ENCODE assay signal across 17 cellular contexts in genomic region chr2:10774394-10774793, GRCh38. TPM values are rescaled to one million over a fixed set of nuclear protein-coding genes. Genes with fewer than 3 reads are reported as not detected.
DNase-seq lines count a peak whose midpoint lies in the region; ATAC-seq, FAIRE-seq and TF ChIP-seq lines count a peak whose summit lies in the region.
"Had no signal": no experiment of that assay in that cellular context is flagged by ENCODE, and none has a peak within 500 bp of the region (broad histone marks: within the 10 kb centered on the region; RNA-seq: fewer than 3 reads in every experiment).

No MANE protein-coding gene starts in this region.

- no peak for TF ChIP-seq EP300 in suprapubic skin (IDR thresholded peaks at IDR 0.05)

- no peak overlapping the region for H3K27ac Mint-ChIP-seq in HFFc6
- no peak overlapping the region for H3K27ac Mint-ChIP-seq in CD8-positive, alpha-beta memory T cell
- H3K27ac Mint-ChIP-seq: activated naive CD4-positive, alpha-beta T cell treated with anti-CD3 and anti-CD28 coated beads, Interleukin-2, amount 50 U/mL, for 24 hours; naive thymus-derived CD4-positive, alpha-beta T cell; T-helper 2 cell treated with Interferon-gamma antibody and Interleukin-4, amounts not matched to agents 5 μg/mL and 100 μg/mL, for 36 hours had no signal

- H3K4me1 Mint-ChIP-seq in HFFc6 (ENCODE audit: low read depth) = no peaks in the 10 kb centered on the region
- H3K4me1 Mint-ChIP-seq in CD8-positive, alpha-beta memory T cell = no peaks in the 10 kb centered on the region
- H3K4me1 Mint-ChIP-seq: activated naive CD4-positive, alpha-beta T cell treated with anti-CD3 and anti-CD28 coated beads, Interleukin-2, amount 50 U/mL, for 24 hours had no signal

- H3K27ac ChIP-seq in RWPE2 (ENCODE audit: poor library complexity, severe bottlenecking) = peak overlapping the region; percentile 41
- peak overlapping the region; percentile 41 for H3K27ac ChIP-seq in mesodermal cell (ENCODE audit: low read depth, low read length, severe bottlenecking)
- H3K27ac ChIP-seq in small intestine (ENCODE audit: low read depth in 1 of 2, low read length in 1 of 2) = peak overlapping the region in 1 of 2 donors; percentile 26
- H3K27ac ChIP-seq in suprapubic skin = no peak overlapping the region
- H3K27ac ChIP-seq in CD8-positive, alpha-beta memory T cell (ENCODE audit: low read depth, low read length) = no peak overlapping the region

- FAIRE-seq in small intestine (lab: Jason Lieb, UNC) = no peak

- H3K4me1 ChIP-seq in RWPE2 (ENCODE audit: insufficient read depth, poor library complexity, severe bottlenecking) (peaks cover 11% of the 10 kb centered on the region), mesodermal cell (ENCODE audit: control insufficient read depth, insufficient read depth, low read length, poor library complexity, severe bottlenecking) (peaks cover 9% of the 10 kb centered on the region), small intestine (ENCODE audit: control insufficient read depth in 2 of 2, insufficient read depth in 1 of 2, low read depth in 1 of 2, low read length in 1 of 2) (no peaks in the 10 kb centered on the region), mucosa of descending colon (ENCODE audit: low read depth) (no peaks in the 10 kb centered on the region), suprapubic skin (peaks cover 13% of the 10 kb centered on the region)
- no peaks in the 10 kb centered on the region for H3K4me1 ChIP-seq in CD8-positive, alpha-beta memory T cell (ENCODE audit: insufficient read depth, low read length)

- DNase-seq in RWPE2 (ENCODE audit: low spot score) = no peak
- DNase-seq in Right ventricle myocardium inferior (ENCODE audit: missing footprints) = peak; percentile 67
- peak; percentile 75 for DNase-seq in small intestine
- no peak for DNase-seq in mucosa of descending colon
- no peak for DNase-seq in suprapubic skin (ENCODE audit: low spot score in 2 of 2)
- DNase-seq in HFFc6 = no peak
- DNase-seq in CD8-positive, alpha-beta memory T cell = no peak
- DNase-seq: KG1; naive thymus-derived CD4-positive, alpha-beta T cell; NCI-H1092; SHP77; stimulated activated CD4-positive, alpha-beta T cell treated with anti-CD3 and anti-CD28 coated beads, Interleukin-4, amount 100 ng/mL, for 24 hours; stimulated activated CD8-positive, alpha-beta memory T cell treated with anti-CD3 and anti-CD28 coated beads, Interleukin-4, amount 100 ng/mL, for 48 hours had no signal

- no peak overlapping the region for H3K4me3 Mint-ChIP-seq in HFFc6
- H3K4me3 Mint-ChIP-seq in CD8-positive, alpha-beta memory T cell = no peak overlapping the region
- H3K4me3 Mint-ChIP-seq: activated naive CD4-positive, alpha-beta T cell treated with anti-CD3 and anti-CD28 coated beads, Interleukin-2, amount 50 U/mL, for 24 hours; naive thymus-derived CD4-positive, alpha-beta T cell; T-helper 2 cell treated with Interferon-gamma antibody and Interleukin-4, amounts not matched to agents 5 μg/mL and 100 μg/mL, for 36 hours had no signal

- H3K36me3 ChIP-seq in RWPE2 (ENCODE audit: low read depth) = peaks cover 9% of the 10 kb centered on the region; the same call in 1 of the 2 replicates
- peaks cover 16% of the 10 kb centered on the region for H3K36me3 ChIP-seq in mesodermal cell (ENCODE audit: control insufficient read depth, insufficient read depth, low read length)
- peaks cover 3 to 5% of the 10 kb centered on the region in 2 donors for H3K36me3 ChIP-seq in small intestine (ENCODE audit: control insufficient read depth in 2 of 2, insufficient read depth in 2 of 2, low read length in 2 of 2)
- no peaks in the 10 kb centered on the region for H3K36me3 ChIP-seq in mucosa of descending colon (ENCODE audit: low read depth)
- H3K36me3 ChIP-seq in suprapubic skin = peaks cover 14% of the 10 kb centered on the region
- no peaks in the 10 kb centered on the region for H3K36me3 ChIP-seq in CD8-positive, alpha-beta memory T cell (ENCODE audit: insufficient read depth, low read length)

- no peak for TF ChIP-seq POLR2A in suprapubic skin (IDR thresholded peaks at IDR 0.05)

- no peaks in the 10 kb centered on the region for H3K27me3 ChIP-seq in RWPE2 (ENCODE audit: insufficient read depth, poor library complexity, severe bottlenecking)
- no peaks in the 10 kb centered on the region for H3K27me3 ChIP-seq in small intestine (ENCODE audit: control insufficient read depth in 2 of 2, insufficient read depth in 2 of 2, low read length in 2 of 2)
- H3K27me3 ChIP-seq in suprapubic skin = no peaks in the 10 kb centered on the region
- H3K27me3 ChIP-seq in CD8-positive, alpha-beta memory T cell (ENCODE audit: insufficient read depth, low read length, poor library complexity, severe bottlenecking) = no peaks in the 10 kb centered on the region

- peaks cover 11% of the 10 kb centered on the region for H3K27me3 Mint-ChIP-seq in HFFc6 (ENCODE audit: insufficient read depth)
- H3K27me3 Mint-ChIP-seq in CD8-positive, alpha-beta memory T cell = no peaks in the 10 kb centered on the region
- H3K27me3 Mint-ChIP-seq: activated naive CD4-positive, alpha-beta T cell treated with anti-CD3 and anti-CD28 coated beads, Interleukin-2, amount 50 U/mL, for 24 hours; naive thymus-derived CD4-positive, alpha-beta T cell had no signal

- H3K36me3 Mint-ChIP-seq in HFFc6 (ENCODE audit: low read depth) = no peaks in the 10 kb centered on the region
- H3K36me3 Mint-ChIP-seq in CD8-positive, alpha-beta memory T cell = peaks cover 0 to 8% (median 2%) of the 10 kb centered on the region in 3 donors
- H3K36me3 Mint-ChIP-seq: activated naive CD4-positive, alpha-beta T cell treated with anti-CD3 and anti-CD28 coated beads, Interleukin-2, amount 50 U/mL, for 24 hours had no signal

- H3K9me3 Mint-ChIP-seq in HFFc6 = no peaks in the 10 kb centered on the region
- no peaks in the 10 kb centered on the region for H3K9me3 Mint-ChIP-seq in CD8-positive, alpha-beta memory T cell
- H3K9me3 Mint-ChIP-seq: activated naive CD4-positive, alpha-beta T cell treated with anti-CD3 and anti-CD28 coated beads, Interleukin-2, amount 50 U/mL, for 24 hours; naive thymus-derived CD4-positive, alpha-beta T cell; T-helper 2 cell treated with Interferon-gamma antibody and Interleukin-4, amounts not matched to agents 5 μg/mL and 100 μg/mL, for 36 hours had no signal

- intact Hi-C loops in Right ventricle myocardium inferior (cut with DNase I) = no loop called here
- intact Hi-C loops in mucosa of descending colon (cut with DNase I, micrococcal nuclease) = no loop called here

- no peaks in the 10 kb centered on the region for H3K9me3 ChIP-seq in RWPE2 (ENCODE audit: severe bottlenecking)
- no peaks in the 10 kb centered on the region for H3K9me3 ChIP-seq in mesodermal cell (ENCODE audit: control insufficient read depth, low read length)
- no peaks in the 10 kb centered on the region for H3K9me3 ChIP-seq in small intestine (ENCODE audit: control insufficient read depth, low read depth)
- no peaks in the 10 kb centered on the region for H3K9me3 ChIP-seq in mucosa of descending colon
- H3K9me3 ChIP-seq in suprapubic skin = no peaks in the 10 kb centered on the region
- no peaks in the 10 kb centered on the region for H3K9me3 ChIP-seq in CD8-positive, alpha-beta memory T cell (ENCODE audit: low read length)

- H3K4me3 ChIP-seq in RWPE2 (ENCODE audit: severe bottlenecking) (no peak overlapping the region), mesodermal cell (ENCODE audit: extremely low read depth, insufficient read depth, low read length, poor library complexity, severe bottlenecking) (no peak overlapping the region), small intestine (ENCODE audit: low read depth in 1 of 2, low read length in 2 of 2) (no peak overlapping the region), mucosa of descending colon (no peak overlapping the region), suprapubic skin (no peak overlapping the region)
- H3K4me3 ChIP-seq in CD8-positive, alpha-beta memory T cell (ENCODE audit: low read length) = no peak overlapping the region

- TF ChIP-seq CTCF in RWPE2 (IDR thresholded peaks at IDR 0.05; ENCODE audit: poor library complexity, severe bottlenecking) = no peak
- no peak for TF ChIP-seq CTCF in mucosa of descending colon (IDR thresholded peaks at IDR 0.05)
- no peak for TF ChIP-seq CTCF in suprapubic skin (IDR thresholded peaks at IDR 0.05)
- no peak for TF ChIP-seq CTCF in HFFc6 (IDR thresholded peaks at IDR 0.05)

- CTCF ChIA-PET in CD8-positive, alpha-beta memory T cell (lab: Charles Lee) = no interaction called here

- WGBS in mesodermal cell (ENCODE audit: insufficient coverage in 2 of 2), 2 experiments = 63 to 83% methylated on average over 3 to 5 of the region's 6 CpGs
- WGBS in small intestine, 3 donors = 13 to 49% (median 37%) methylated on average over 6 of the region's 6 CpGs
- WGBS in suprapubic skin = 80% methylated on average over 1 of the region's 6 CpGs

- ATAC-seq in RWPE2 (ENCODE audit: low read depth) (peak; percentile 1), Right ventricle myocardium inferior (peak; percentile 70), mucosa of descending colon (no peak)
- ATAC-seq: naive thymus-derived CD4-positive, alpha-beta T cell had no signal

- POLR2A ChIA-PET in CD8-positive, alpha-beta memory T cell (lab: Charles Lee) = no interaction called here

RNA-seq across cellular contexts. Expression of gene PDIA6, which starts 38.2 kb away (rescaled TPM):
- total RNA-seq in Right ventricle myocardium inferior (125 TPM), mucosa of descending colon (100 to 1,000 TPM; 121 to 168 (median 126) TPM), suprapubic skin (10 to 100 TPM; 40.2 to 77.5 (median 63.1) TPM)
- polyA plus RNA-seq in mesodermal cell (2013, experiment 1 of 2) = 538 TPM
- polyA plus RNA-seq in mesodermal cell (2013, experiment 2 of 2) = 541 TPM
- polyA plus RNA-seq in small intestine = 100 to 1,000 TPM in 1 of 3 donors, 10 to 100 TPM in 2; 24.4 to 311 (median 45.9) TPM
- 100 to 1,000 TPM; 336 to 356 (median 351) TPM for total RNA-seq in HFFc6 (2021; fragmentation: NEBNext Ultra II Directional; extraction: Animal tissue kit (Norgen Biotek cat#: 25700))
- total RNA-seq in CD8-positive, alpha-beta memory T cell = 100 to 1,000 TPM; 178 to 181 TPM
- 158 TPM for polyA plus RNA-seq in CD8-positive, alpha-beta memory T cell

RNA-seq across cellular contexts. Expression of gene ATP6V1C2, which starts 53.0 kb away (rescaled TPM):
- 1.9 TPM for total RNA-seq in Right ventricle myocardium inferior
- polyA plus RNA-seq in mesodermal cell (2013, experiment 1 of 2) = not detected
- 0.35 TPM for polyA plus RNA-seq in mesodermal cell (2013, experiment 2 of 2)
- 1 to 10 TPM in 1 of 3 donors, under 1 TPM in 2; 0.22 to 1.3 (median 0.54) TPM for polyA plus RNA-seq in small intestine
- 1 to 10 TPM in 2 of 3 donors, under 1 TPM in 1; 0.57 to 3.8 (median 1.0) TPM for total RNA-seq in mucosa of descending colon
- 1,000 to 10,000 TPM in 1 of 4 donors, 100 to 1,000 TPM in 3; 142 to 1,335 (median 496) TPM for total RNA-seq in suprapubic skin
- not detected for total RNA-seq in HFFc6 (2021; fragmentation: NEBNext Ultra II Directional; extraction: Animal tissue kit (Norgen Biotek cat#: 25700))
- under 1 TPM in 1 of 2 experiments, not detected in 1; 0.09 TPM for total RNA-seq in CD8-positive, alpha-beta memory T cell
- polyA plus RNA-seq in CD8-positive, alpha-beta memory T cell = 0.24 TPM
- total RNA-seq: naive thymus-derived CD4-positive, alpha-beta T cell had no signal
- polyA plus RNA-seq: fibroblast of lung; naive thymus-derived CD4-positive, alpha-beta T cell had no signal

Comparison
In these comparisons a context has a peak if more than half of its experiments do, and no peak if none do; other contexts are left out.
1. DNase-seq: peak in Right ventricle myocardium inferior (single experiment) and small intestine (single experiment); none in RWPE2 (single experiment), mucosa of descending colon (0 of 3), suprapubic skin (0 of 2), HFFc6 (single experiment) and CD8-positive, alpha-beta memory T cell (0 of 5).
2. H3K27ac ChIP-seq: peak in RWPE2 (single experiment) and mesodermal cell (single experiment); none in suprapubic skin (single experiment) and CD8-positive, alpha-beta memory T cell (single experiment).
3. RNA of gene ATP6V1C2, which starts 53.0 kb away (total RNA-seq): 142 to 1,335 TPM in suprapubic skin; 1.9 TPM in Right ventricle myocardium inferior (single experiment), 0.57 to 3.8 TPM in mucosa of descending colon, 0.09 TPM in CD8-positive, alpha-beta memory T cell and not detected in HFFc6; every median in the first group is over 10 times any median in the second.